ENCODE assay signal across 33 cellular contexts in the genomic region with DNA sequence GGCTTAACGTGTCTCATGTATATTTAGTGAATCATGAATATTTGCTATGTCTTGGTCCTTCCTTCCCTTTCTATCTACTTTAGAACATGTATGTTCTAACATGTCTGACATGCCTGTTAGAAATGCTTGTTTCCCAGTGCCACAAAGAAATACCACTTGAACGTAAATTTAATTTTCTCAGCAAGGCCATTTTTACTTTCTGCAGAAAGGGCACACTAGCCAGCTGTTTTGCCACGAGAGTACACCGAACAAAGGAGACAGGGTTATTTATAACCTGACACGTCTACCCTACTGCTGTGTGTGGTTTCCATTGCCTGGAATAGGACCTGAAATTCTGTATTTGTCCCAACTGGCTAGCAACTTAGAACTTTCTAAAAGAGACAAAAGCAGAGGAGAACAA.
"Had no signal": no experiment of that assay in that cellular context is flagged by ENCODE, and none has a peak within 500 bp of the region (broad histone marks: within the 10 kb centered on the region; RNA-seq: fewer than 3 reads in every experiment).

No MANE protein-coding gene starts in this region.

- DNase-seq: activated CD4-positive, alpha-beta T cell treated with anti-CD3 and anti-CD28 coated beads, Interleukin-2, amount 10 ng/mL, durations not matched to agents 24 days and 14 days; activated CD4-positive, alpha-beta T cell treated with anti-CD3 and anti-CD28 coated beads, Interleukin-2, amount 50 U/mL, for 4 hours; activated CD8-positive, alpha-beta T cell treated with anti-CD3 and anti-CD28 coated beads for 36 hours; activated effector memory CD4-positive, alpha-beta T cell treated with anti-CD3 and anti-CD28 coated beads, Interleukin-2, amount 50 U/mL, for 16 hours; activated naive CD4-positive, alpha-beta T cell; activated naive CD4-positive, alpha-beta T cell treated with anti-CD3 and anti-CD28 coated beads, Interleukin-2, amount 50 U/mL, for 16 hours; activated naive CD8-positive, alpha-beta T cell treated with anti-CD3 and anti-CD28 coated beads for 36 hours; activated T-cell treated with anti-CD3 and anti-CD28 coated beads, Interleukin-2, amount 50 U/mL, for 1 hour; activated T-cell treated with anti-CD3 and anti-CD28 coated beads, Interleukin-2, amount 50 U/mL, for 72 hours; amygdala; body of pancreas; caudate nucleus; cerebellar nuclear complex; Karpas-422; NCI-H1105; NCI-H1417 treated with DMSO at 0.1 percent for 48 hours; NCI-H187 treated with DMSO at 0.1 percent for 48 hours; NCI-H2081; NCI-H2171 treated with DMSO at 0.1 percent for 48 hours; NCI-H2227 treated with DMSO at 0.1 percent for 48 hours; NCI-H446 treated with DMSO at 0.1 percent for 48 hours; NCI-H524; NCI-H69; NK-92 treated with Interleukin-12 subunit alpha and Interleukin-12 subunit beta, amount 100 ng/mL, for 24 hours; Right ventricle myocardium superior; SW 1271; T-helper 1 cell; T-helper 2 cell; T-helper 9 cell; WERI-Rb-1 had no signal

- H3K36me3 ChIP-seq: ascending aorta, breast epithelium, WERI-Rb-1 had no signal

- H3K4me1 ChIP-seq: ascending aorta, breast epithelium had no signal

- H3K27me3 ChIP-seq: ascending aorta, body of pancreas, breast epithelium had no signal

- H3K9me3 ChIP-seq: body of pancreas had no signal

- H3K27ac ChIP-seq: ascending aorta, body of pancreas, breast epithelium, WERI-Rb-1 had no signal

- H3K4me3 ChIP-seq: ascending aorta, body of pancreas, breast epithelium had no signal

- ATAC-seq: activated CD8-positive, alpha-beta T cell treated with anti-CD3 and anti-CD28 coated beads for 36 hours; activated T-cell treated with anti-CD3 and anti-CD28 coated beads, Interleukin-2, amount 50 U/mL, for 72 hours; activated T-helper 17 cell treated with anti-CD3 and anti-CD28 coated beads, Interleukin-2, amount 50 U/mL, for 72 hours; body of pancreas had no signal
